16 cellular contexts compared by ENCODE assay signal in genomic region chr2:179248024-179248348, GRCh38. TPM values are rescaled to one million over a fixed set of nuclear protein-coding genes. Genes with fewer than 3 reads are reported as not detected.
DNase-seq lines count a peak whose midpoint lies in the region; ATAC-seq and TF ChIP-seq lines count a peak whose summit lies in the region.
"Had no signal": no experiment of that assay in that cellular context is flagged by ENCODE, and none has a peak within 500 bp of the region (broad histone marks: within the 10 kb centered on the region; RNA-seq: fewer than 3 reads in every experiment).

No MANE protein-coding gene starts in this region.

- no peak for ATAC-seq in stimulated activated naive CD8-positive, alpha-beta T cell treated with anti-CD3 and anti-CD28 coated beads, Interleukin-15, amount 100 ng/mL, for 72 hours
- peak; percentile 27 for ATAC-seq in HG02870 (IDR thresholded peaks at IDR 0.05; ENCODE audit: unreplicated experiment)
- no peak for ATAC-seq in T-helper 17 cell
- no peak for ATAC-seq in upper lobe of left lung (ENCODE audit: low FRiP score in 2 of 2)
- ATAC-seq: PC-3 had no signal

- no peak for TF ChIP-seq POLR2A in upper lobe of left lung (IDR thresholded peaks at IDR 0.05)

- H3K27me3 ChIP-seq in upper lobe of left lung, result no peaks in the 10 kb centered on the region

- H3K4me3 ChIP-seq in upper lobe of left lung, result no peak overlapping the region
- H3K4me3 ChIP-seq: skin epidermis had no signal

- no peak for DNase-seq in stimulated activated naive CD8-positive, alpha-beta T cell treated with anti-CD3 and anti-CD28 coated beads, Interleukin-15, amount 100 ng/mL, for 72 hours
- DNase-seq in T-helper 17 cell, result no peak
- no peak for DNase-seq in upper lobe of left lung
- no peak for DNase-seq in NCI-H2227 (lab: John Stamatoyannopoulos, UW; ENCODE audit: unreplicated experiment)
- DNase-seq in SK-N-DZ (ENCODE audit: low spot score), result no peak
- no peak for DNase-seq in DMS53 treated with DMSO at 0.1 percent for 48 hours (lab: John Stamatoyannopoulos, UW; ENCODE audit: unreplicated experiment)
- DNase-seq: activated CD8-positive, alpha-beta memory T cell treated with anti-CD3 and anti-CD28 coated beads, Interleukin-2, amount 50 U/mL, for 4 hours; GOT3; kidney; MV-4-11; occipital lobe; PC-3; WERI-Rb-1 had no signal

- peaks cover 61% of the 10 kb centered on the region for H3K4me1 Mint-ChIP-seq in stimulated activated naive CD8-positive, alpha-beta T cell treated with anti-CD3 and anti-CD28 coated beads, Interleukin-15, Interleukin-2, amounts not matched to agents 100 ng/mL and 50 ng/mL, for 24 hours (ENCODE audit: low read depth)
- peaks cover 31% of the 10 kb centered on the region for H3K4me1 Mint-ChIP-seq in stimulated activated naive CD8-positive, alpha-beta T cell treated with anti-CD3 and anti-CD28 coated beads, Interleukin-15, amount 100 ng/mL, for 72 hours
- peaks cover 6% of the 10 kb centered on the region for H3K4me1 Mint-ChIP-seq in T-helper 17 cell

- H3K36me3 ChIP-seq in upper lobe of left lung, result no peaks in the 10 kb centered on the region
- H3K36me3 ChIP-seq: WERI-Rb-1 had no signal

- H3K9me3 ChIP-seq in T-helper 17 cell (ENCODE audit: control insufficient read depth, low read length, poor library complexity, severe bottlenecking), result no peaks in the 10 kb centered on the region
- H3K9me3 ChIP-seq in upper lobe of left lung, result no peaks in the 10 kb centered on the region

- H3K27ac Mint-ChIP-seq in stimulated activated naive CD8-positive, alpha-beta T cell treated with anti-CD3 and anti-CD28 coated beads, Interleukin-15, Interleukin-2, amounts not matched to agents 100 ng/mL and 50 ng/mL, for 24 hours, result peak overlapping the region; percentile 68
- H3K27ac Mint-ChIP-seq in stimulated activated naive CD8-positive, alpha-beta T cell treated with anti-CD3 and anti-CD28 coated beads, Interleukin-15, amount 100 ng/mL, for 72 hours, result no peak overlapping the region
- H3K27ac Mint-ChIP-seq in T-helper 17 cell, result no peak overlapping the region

- TF ChIP-seq EP300 in upper lobe of left lung (IDR thresholded peaks at IDR 0.05), result no peak

- no peak for TF ChIP-seq CTCF in upper lobe of left lung (IDR thresholded peaks at IDR 0.05)

- H3K27me3 Mint-ChIP-seq in stimulated activated naive CD8-positive, alpha-beta T cell treated with anti-CD3 and anti-CD28 coated beads, Interleukin-15, Interleukin-2, amounts not matched to agents 100 ng/mL and 50 ng/mL, for 24 hours, result no peaks in the 10 kb centered on the region
- H3K27me3 Mint-ChIP-seq in stimulated activated naive CD8-positive, alpha-beta T cell treated with anti-CD3 and anti-CD28 coated beads, Interleukin-15, amount 100 ng/mL, for 72 hours, result no peaks in the 10 kb centered on the region
- no peaks in the 10 kb centered on the region for H3K27me3 Mint-ChIP-seq in T-helper 17 cell

- peaks cover 0 to 6% (median 2%) of the 10 kb centered on the region in 4 donors for H3K4me1 ChIP-seq in upper lobe of left lung

- peaks cover 11% of the 10 kb centered on the region for H3K9me3 Mint-ChIP-seq in stimulated activated naive CD8-positive, alpha-beta T cell treated with anti-CD3 and anti-CD28 coated beads, Interleukin-15, Interleukin-2, amounts not matched to agents 100 ng/mL and 50 ng/mL, for 24 hours
- peaks cover 0 to 5% of the 10 kb centered on the region in 2 donors for H3K9me3 Mint-ChIP-seq in stimulated activated naive CD8-positive, alpha-beta T cell treated with anti-CD3 and anti-CD28 coated beads, Interleukin-15, amount 100 ng/mL, for 72 hours

- WGBS in upper lobe of left lung, 2 donors, result 71 to 85% methylated on average over 1 of the region's 1 CpG

- peak overlapping the region; percentile 61 for H3K4me3 Mint-ChIP-seq in stimulated activated naive CD8-positive, alpha-beta T cell treated with anti-CD3 and anti-CD28 coated beads, Interleukin-15, Interleukin-2, amounts not matched to agents 100 ng/mL and 50 ng/mL, for 24 hours
- H3K4me3 Mint-ChIP-seq in stimulated activated naive CD8-positive, alpha-beta T cell treated with anti-CD3 and anti-CD28 coated beads, Interleukin-15, amount 100 ng/mL, for 72 hours, result no peak overlapping the region
- H3K4me3 Mint-ChIP-seq in T-helper 17 cell, result peak overlapping the region; percentile 56

- peaks cover 13% of the 10 kb centered on the region for H3K36me3 Mint-ChIP-seq in stimulated activated naive CD8-positive, alpha-beta T cell treated with anti-CD3 and anti-CD28 coated beads, Interleukin-15, Interleukin-2, amounts not matched to agents 100 ng/mL and 50 ng/mL, for 24 hours (ENCODE audit: low read depth)
- no peaks in the 10 kb centered on the region for H3K36me3 Mint-ChIP-seq in T-helper 17 cell (ENCODE audit: low read depth)

- no peak overlapping the region for H3K27ac ChIP-seq in upper lobe of left lung
- H3K27ac ChIP-seq: skin epidermis, WERI-Rb-1 had no signal

RNA-seq across cellular contexts. Expression of gene SESTD1, which starts 16.6 kb away (rescaled TPM):
- total RNA-seq in T-helper 17 cell (10 to 100 TPM; 16.1 to 16.3 TPM), upper lobe of left lung (100 to 1,000 TPM in 1 of 6 donors, 10 to 100 TPM in 5; 38.0 to 108 (median 92.4) TPM)
- polyA plus RNA-seq in SK-N-DZ (2014; cell fraction: cytosol; rRNA removed), result 17.0 and 19.1 TPM in 2 replicates
- 16.4 and 18.5 TPM in 2 replicates for polyA plus RNA-seq in SK-N-DZ (2014; cell fraction: nucleus; rRNA removed)

Comparison
In these comparisons a context has a peak if more than half of its experiments do, and no peak if none do; other contexts are left out.
1. H3K4me3 Mint-ChIP-seq: peak in stimulated activated naive CD8-positive, alpha-beta T cell treated with anti-CD3 and anti-CD28 coated beads, Interleukin-15, Interleukin-2, amounts not matched to agents 100 ng/mL and 50 ng/mL, for 24 hours (single experiment) and T-helper 17 cell (single experiment); none in stimulated activated naive CD8-positive, alpha-beta T cell treated with anti-CD3 and anti-CD28 coated beads, Interleukin-15, amount 100 ng/mL, for 72 hours (0 of 2).